ENCODE assay signal across 13 cellular contexts in genomic region chr11:34977039-34977906, GRCh38.
DNase-seq lines count a peak whose midpoint lies in the region; ATAC-seq and TF ChIP-seq lines count a peak whose summit lies in the region.
"Had no signal": no experiment of that assay in that cellular context is flagged by ENCODE, and none has a peak within 500 bp of the region (broad histone marks: within the 10 kb centered on the region; RNA-seq: fewer than 3 reads in every experiment).

No MANE protein-coding gene starts in this region.

- H3K27ac Mint-ChIP-seq in nephron = peak overlapping the region in 2 of 3 experiments; percentile 5 to 13
- H3K27ac Mint-ChIP-seq: activated T-helper 17 cell treated with anti-CD3 and anti-CD28 coated beads, Interleukin-2, amount 50 U/mL, for 72 hours had no signal

- DNase-seq in EH (ENCODE audit: low read depth) (peak; percentile 74), NCI-H226 (peak; percentile 91), dedifferentiated amniotic fluid mesenchymal stem cell (ENCODE audit: extremely low spot score) (peak; percentile 66), GM19238 (ENCODE audit: insufficient read length, low spot score) (no peak), heart right ventricle (no peak), gastrocnemius medialis (no peak), NCI-H1105 (lab: John Stamatoyannopoulos, UW) (no peak)
- DNase-seq: NCI-H1694 treated with DMSO at 0.1 percent for 48 hours; stimulated activated CD4-positive, alpha-beta T cell treated with anti-CD3 and anti-CD28 coated beads, Interleukin-4, amount 100 ng/mL, for 24 hours; T-helper 17 cell; transverse colon had no signal

- ATAC-seq in heart right ventricle (no peak), gastrocnemius medialis (no peak)
- ATAC-seq: activated T-helper 17 cell treated with anti-CD3 and anti-CD28 coated beads, Interleukin-2, amount 50 U/mL, for 72 hours; T-helper 17 cell had no signal

- TF ChIP-seq CTCF in nephron (IDR thresholded peaks at IDR 0.05; ENCODE audit: unreplicated experiment in 3 of 3) (no peak), heart right ventricle (IDR thresholded peaks at IDR 0.05) (no peak), gastrocnemius medialis (IDR thresholded peaks at IDR 0.05 in 4 of 5, conservative IDR thresholded peaks at IDR 0.05 in 1 of 5) (no peak)

- peaks cover 0 to 32% (median 6%) of the 10 kb centered on the region in 9 donors for H3K4me1 ChIP-seq in heart right ventricle
- peaks cover 3 to 4% of the 10 kb centered on the region in 2 donors for H3K4me1 ChIP-seq in gastrocnemius medialis

- intact Hi-C loops in heart right ventricle (cut with DNase I) (no loop called here), gastrocnemius medialis (cut with DNase I; ENCODE audit: low total_unique reads) (loop anchor here (10.0 kb wide), 1 partner anchor 1922 kb away; no protein-coding TSS in a partner anchor)

- H3K27ac ChIP-seq in heart right ventricle (peak overlapping the region in 1 of 10 donors; percentile 1), gastrocnemius medialis (no peak overlapping the region)

- no peaks in the 10 kb centered on the region for H3K27me3 Mint-ChIP-seq in nephron (ENCODE audit: low read depth)
- H3K27me3 Mint-ChIP-seq: activated T-helper 17 cell treated with anti-CD3 and anti-CD28 coated beads, Interleukin-2, amount 50 U/mL, for 72 hours; T-helper 17 cell had no signal

- 44 to 56% methylated on average over 6 of the region's 6 CpGs for WGBS in heart right ventricle, 2 donors

- H3K9me3 Mint-ChIP-seq in nephron = peaks cover 14% of the 10 kb centered on the region
- H3K9me3 Mint-ChIP-seq: activated T-helper 17 cell treated with anti-CD3 and anti-CD28 coated beads, Interleukin-2, amount 50 U/mL, for 72 hours had no signal

- TF ChIP-seq POLR2A in gastrocnemius medialis (IDR thresholded peaks at IDR 0.05) = no peak

- no peak overlapping the region for H3K4me3 Mint-ChIP-seq in nephron
- H3K4me3 Mint-ChIP-seq: activated T-helper 17 cell treated with anti-CD3 and anti-CD28 coated beads, Interleukin-2, amount 50 U/mL, for 72 hours; T-helper 17 cell had no signal

- peaks cover 0 to 84% (median 8%) of the 10 kb centered on the region in 9 donors for H3K36me3 ChIP-seq in heart right ventricle
- peaks cover 0 to 4% of the 10 kb centered on the region in 2 donors for H3K36me3 ChIP-seq in gastrocnemius medialis

- in situ Hi-C loops in gastrocnemius medialis (cut with MboI; ENCODE audit: low sequenced_read_pairs in 4 of 4) = loop anchor here in 1 of 4 donors (25.0 kb wide), 1 partner anchor 160 kb away; the partner anchor contains the start of gene CD44

- peaks cover 69% of the 10 kb centered on the region for H3K36me3 Mint-ChIP-seq in nephron (ENCODE audit: low read depth)

- peaks cover 22% of the 10 kb centered on the region for H3K4me1 Mint-ChIP-seq in nephron
- H3K4me1 Mint-ChIP-seq: activated T-helper 17 cell treated with anti-CD3 and anti-CD28 coated beads, Interleukin-2, amount 50 U/mL, for 72 hours had no signal

- H3K27me3 ChIP-seq in heart right ventricle (no peaks in the 10 kb centered on the region), gastrocnemius medialis (no peaks in the 10 kb centered on the region)
- H3K27me3 ChIP-seq: transverse colon had no signal

- H3K9me3 ChIP-seq in heart right ventricle (no peaks in the 10 kb centered on the region), gastrocnemius medialis (no peaks in the 10 kb centered on the region)
- H3K9me3 ChIP-seq: transverse colon had no signal

- H3K4me3 ChIP-seq in heart right ventricle (no peak overlapping the region), gastrocnemius medialis (no peak overlapping the region)
- H3K4me3 ChIP-seq: transverse colon had no signal

Comparison
In these comparisons a context has a peak if more than half of its experiments do, and no peak if none do; other contexts are left out.
1. DNase-seq: peak in EH (single experiment), NCI-H226 (single experiment) and dedifferentiated amniotic fluid mesenchymal stem cell (single experiment); none in GM19238 (single experiment), heart right ventricle (0 of 2), gastrocnemius medialis (0 of 2) and NCI-H1105 (single experiment).